ENCODE assay signal across 8 cellular contexts in the genomic region with DNA sequence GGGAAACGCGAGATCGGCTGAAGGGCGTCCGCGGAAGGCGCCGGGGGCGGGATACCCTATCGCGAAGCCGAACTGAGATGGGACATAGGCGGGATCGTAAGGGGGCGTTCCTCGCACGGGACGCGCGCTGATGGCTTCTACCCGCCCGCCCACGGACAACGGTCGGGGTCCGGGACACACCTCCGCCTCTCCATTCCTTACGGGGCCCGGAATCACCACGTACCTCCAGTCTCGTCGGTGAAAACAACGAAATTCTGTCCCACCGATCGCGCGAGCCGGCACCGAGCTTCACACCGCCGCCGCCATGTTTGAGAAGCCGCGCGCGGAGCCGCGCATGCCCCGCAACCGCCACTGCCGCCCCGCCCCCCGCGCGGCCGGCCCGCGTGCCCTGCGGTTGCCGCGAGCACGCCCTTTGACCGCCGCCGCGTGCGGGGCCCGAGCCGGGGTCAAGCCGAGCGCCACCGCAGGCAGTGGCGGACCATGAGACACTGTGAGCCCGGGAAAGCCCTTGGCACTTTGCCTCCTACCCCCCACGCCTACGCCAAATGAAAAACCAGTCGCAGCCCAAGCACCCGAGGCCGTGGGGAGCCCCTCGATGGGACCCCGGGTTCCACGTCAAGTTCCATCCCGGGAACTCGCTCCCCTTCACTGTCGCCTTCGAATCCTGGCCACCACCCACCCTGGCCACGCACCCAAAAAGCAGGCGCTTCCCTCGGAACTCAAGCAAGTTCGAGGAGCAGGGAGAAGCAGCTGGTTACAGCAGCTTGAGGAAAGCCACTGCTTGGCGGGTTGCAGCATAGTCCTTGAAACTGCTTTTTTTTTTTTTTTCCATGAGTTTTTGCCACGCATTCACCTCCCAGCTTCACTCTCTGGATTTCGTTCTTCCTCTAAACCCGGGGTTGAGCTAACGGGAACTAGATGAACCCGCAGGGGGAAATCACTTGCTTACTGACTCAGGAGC. TPM values are rescaled to one million over a fixed set of nuclear protein-coding genes. Genes with fewer than 3 reads are reported as not detected.
A peak's percentile ranks its signal among the peaks of the same experiment; 100 is the strongest.
DNase-seq lines count a peak whose midpoint lies in the region; ATAC-seq and TF ChIP-seq lines count a peak whose summit lies in the region.

Gene SCML2, minus strand, starts transcription at position 320 of the 961 bp plus-strand sequence. CDS start 20,617 bp downstream, outside the sequence.

- TF ChIP-seq CTCF in choroid plexus epithelial cell (conservative IDR thresholded peaks at IDR 0.05; ENCODE audit: low read depth, low read length), result no peak

- H3K27me3 ChIP-seq in CD8-positive, alpha-beta memory T cell (ENCODE audit: insufficient read depth, low read length, poor library complexity, severe bottlenecking), result no peaks in the 10 kb centered on the region

- ATAC-seq in activated CD4-positive, CD25-positive, alpha-beta regulatory T cell treated with anti-CD3 and anti-CD28 coated beads, Interleukin-2, amount 50 U/mL, for 24 hours, result peak; percentile 56 to 63
- ATAC-seq in HG03175 (IDR thresholded peaks at IDR 0.05; ENCODE audit: unreplicated experiment), result no peak

- no peaks in the 10 kb centered on the region for H3K9me3 ChIP-seq in CD8-positive, alpha-beta memory T cell (ENCODE audit: low read length)

- peaks cover 7 to 10% of the 10 kb centered on the region in 2 donors for H3K27me3 Mint-ChIP-seq in CD8-positive, alpha-beta memory T cell

- H3K4me1 ChIP-seq in CD8-positive, alpha-beta memory T cell (ENCODE audit: insufficient read depth, low read length), result peaks cover 5% of the 10 kb centered on the region

- DNase-seq in CD8-positive, alpha-beta memory T cell, result peak in 4 of 5 donors; percentile 1 to 46 (median 20)
- DNase-seq in KBM-7 (peak; percentile 65), choroid plexus epithelial cell (ENCODE audit: low read depth) (peak; percentile 19), left kidney (ENCODE audit: low read depth, low spot score) (peak; percentile 68), inferior parietal cortex (ENCODE audit: extremely low spot score) (no peak)
- peak; percentile 52 for DNase-seq in stimulated activated CD4-positive, alpha-beta T cell treated with anti-CD3 and anti-CD28 coated beads, Interleukin-4, amount 100 ng/mL, for 1 hour

- H3K27ac ChIP-seq in CD8-positive, alpha-beta memory T cell (ENCODE audit: low read depth, low read length), result no peak within 1 kb of the TSS

- H3K9me3 Mint-ChIP-seq in CD8-positive, alpha-beta memory T cell, result no peaks in the 10 kb centered on the region

- POLR2A ChIA-PET in CD8-positive, alpha-beta memory T cell (lab: Charles Lee), result no interaction called here

- in situ Hi-C loops in KBM-7 (cut with MboI; ENCODE audit: low pct_unique_long_range_greater_than_20kb, low sequenced_read_pairs), result no loop called here

- peaks cover 0 to 11% (median 9%) of the 10 kb centered on the region in 3 donors for H3K4me1 Mint-ChIP-seq in CD8-positive, alpha-beta memory T cell

- CTCF ChIA-PET in CD8-positive, alpha-beta memory T cell (lab: Charles Lee), result interaction anchor here (1.1 kb wide), 1 partner anchor 13 kb away, joined by 3 read pairs; no protein-coding TSS in a partner anchor

- peak within 1 kb of the TSS; percentile 76 to 89 (median 82) for H3K4me3 Mint-ChIP-seq in CD8-positive, alpha-beta memory T cell

- peak within 1 kb of the TSS in 3 of 8 donors; percentile 22 to 50 (median 47) for H3K27ac Mint-ChIP-seq in CD8-positive, alpha-beta memory T cell

- H3K36me3 Mint-ChIP-seq in CD8-positive, alpha-beta memory T cell, result no peaks in the 10 kb centered on the region

- peak within 1 kb of the TSS; percentile 41 for H3K4me3 ChIP-seq in CD8-positive, alpha-beta memory T cell (ENCODE audit: low read length)
- H3K4me3 ChIP-seq in choroid plexus epithelial cell (ENCODE audit: low read depth, low read length), result peak within 1 kb of the TSS; percentile 60

- no peaks in the 10 kb centered on the region for H3K36me3 ChIP-seq in CD8-positive, alpha-beta memory T cell (ENCODE audit: insufficient read depth, low read length)

RNA-seq across cellular contexts. Expression of gene SCML2, which starts in this region (rescaled TPM):
- 1 to 10 TPM; 2.8 to 3.3 TPM for total RNA-seq in CD8-positive, alpha-beta memory T cell
- polyA plus RNA-seq in CD8-positive, alpha-beta memory T cell, result 0.58 TPM
